Comparison of ENCODE assay signal across 8 cellular contexts in genomic region chr2:171409436-171409971, GRCh38. TPM values are rescaled to one million over a fixed set of nuclear protein-coding genes. Genes with fewer than 3 reads are reported as not detected.
A peak's percentile ranks its signal among the peaks of the same experiment; 100 is the strongest.
DNase-seq lines count a peak whose midpoint lies in the region; ATAC-seq, FAIRE-seq and TF ChIP-seq lines count a peak whose summit lies in the region.

No MANE protein-coding gene starts in this region.

- H3K27ac ChIP-seq in left ventricle myocardium inferior (replicated peaks) = no peak overlapping the region
- peak overlapping the region in 1 of 2 donors; percentile 32 for H3K27ac ChIP-seq in kidney (ENCODE audit: low read depth in 2 of 2, low read length in 2 of 2)

- H3K4me1 ChIP-seq in left ventricle myocardium inferior = peaks cover 9% of the 10 kb centered on the region
- peaks cover 3 to 6% of the 10 kb centered on the region in 2 donors for H3K4me1 ChIP-seq in kidney (ENCODE audit: control insufficient read depth in 1 of 2, insufficient read depth in 1 of 2, low read depth in 1 of 2, low read length in 2 of 2)

- H3K36me3 ChIP-seq in left ventricle myocardium inferior (no peaks in the 10 kb centered on the region), kidney (ENCODE audit: control insufficient read depth in 1 of 2, insufficient read depth in 2 of 2, low read length in 2 of 2) (no peaks in the 10 kb centered on the region)

- peak overlapping the region; percentile 49 for H3K9ac ChIP-seq in kidney (ENCODE audit: low read length in 2 of 2)

- H3K4me3 ChIP-seq in left ventricle myocardium inferior (peak overlapping the region; percentile 48), astrocyte of the spinal cord (ENCODE audit: low read depth, low read length) (peak overlapping the region; percentile 23), kidney (ENCODE audit: low read length in 2 of 2) (peak overlapping the region; percentile 51 to 53)

- ATAC-seq in Right ventricle myocardium inferior (no peak), GM19463 (IDR thresholded peaks at IDR 0.05; ENCODE audit: unreplicated experiment) (no peak), HG02938 (IDR thresholded peaks at IDR 0.05; ENCODE audit: unreplicated experiment) (no peak)

- in situ Hi-C loops in astrocyte of the spinal cord (cut with HindIII; ENCODE audit: low sequenced_read_pairs) = no loop called here

- H3K9me3 ChIP-seq in left ventricle myocardium inferior (replicated peaks) (no peaks in the 10 kb centered on the region), kidney (ENCODE audit: control insufficient read depth in 1 of 2, low read length in 2 of 2) (no peaks in the 10 kb centered on the region)

- H3K27me3 ChIP-seq in left ventricle myocardium inferior (ENCODE audit: low read depth) = no peaks in the 10 kb centered on the region

- DNase-seq in left ventricle myocardium inferior (no peak), Right ventricle myocardium inferior (ENCODE audit: missing footprints) (no peak), astrocyte of the spinal cord (ENCODE audit: low read depth, low spot score) (peak; percentile 40), kidney (no peak), cerebellar nuclear complex (lab: John Stamatoyannopoulos, UW) (no peak), GM10266 (ENCODE audit: extremely low spot score) (no peak)

- no peak for FAIRE-seq in kidney (lab: Jason Lieb, UNC)

- intact Hi-C loops in left ventricle myocardium inferior (cut with micrococcal nuclease) (no loop called here), Right ventricle myocardium inferior (cut with DNase I) (no loop called here), kidney (cut with DNase I) (no loop called here)

- no peak for TF ChIP-seq CTCF in left ventricle myocardium inferior (IDR thresholded peaks at IDR 0.05; ENCODE audit: borderline replicate concordance)
- TF ChIP-seq CTCF in astrocyte of the spinal cord (IDR thresholded peaks at IDR 0.05; ENCODE audit: low read depth, low read length) = no peak
- TF ChIP-seq CTCF in kidney (IDR thresholded peaks at IDR 0.05; ENCODE audit: borderline replicate concordance, extremely low read depth, insufficient read depth) = no peak
- no peak for TF ChIP-seq CTCF in GM10266 (IDR thresholded peaks at IDR 0.05; ENCODE audit: control insufficient read depth, insufficient read depth, low read depth, missing control alignments)

RNA-seq across cellular contexts. Expression of gene METTL8, which starts 24.3 kb away (rescaled TPM):
- total RNA-seq in left ventricle myocardium inferior (10.4 TPM), Right ventricle myocardium inferior (12.0 TPM), kidney (14.9 TPM)
- polyA plus RNA-seq in kidney (ENCODE audit: insufficient read depth, low read depth, low replicate concordance) = 10.8 TPM

RNA-seq across cellular contexts. Expression of gene DCAF17, which starts 24.5 kb away (rescaled TPM):
- total RNA-seq in left ventricle myocardium inferior (5.2 TPM), Right ventricle myocardium inferior (7.6 TPM), kidney (18.5 TPM)
- 4.9 TPM for polyA plus RNA-seq in kidney (ENCODE audit: insufficient read depth, low read depth, low replicate concordance)
